In genomic region chr12:62468935-62469334, GRCh38 we compare ENCODE assay signal across 2 cellular contexts.
TF ChIP-seq lines count a peak whose summit lies in the region.

No MANE protein-coding gene starts in this region.

TF ChIP-seq in GM12878, 131 proteins besides CTCF, POLR2A, EP300 and RAD21:
- TF ChIP-seq MLLT1 (IDR thresholded peaks at IDR 0.05) = peak; percentile 61; the same call in 1 of the 2 replicates
- TF ChIP-seq HDAC2 (IDR thresholded peaks at IDR 0.05) = no peak

TF ChIP-seq in GM23338, 12 proteins besides CTCF, POLR2A, EP300 and RAD21:
- TF ChIP-seq ETS1 (IDR thresholded peaks at IDR 0.05) (no peak), EZH2 (IDR thresholded peaks at IDR 0.05; ENCODE audit: low read depth, unreplicated experiment) (no peak), ZNF462 (CRISPR knock-in tag; IDR thresholded peaks at IDR 0.05) (no peak), EZH2phosphoT487 (IDR thresholded peaks at IDR 0.05; ENCODE audit: unreplicated experiment) (no peak), STAT1 (IDR thresholded peaks at IDR 0.05; ENCODE audit: unreplicated experiment) (no peak), ZNF331 (CRISPR knock-in tag; IDR thresholded peaks at IDR 0.05; ENCODE audit: low read depth) (no peak)
